ENCODE assay signal across 8 cellular contexts in the genomic region with DNA sequence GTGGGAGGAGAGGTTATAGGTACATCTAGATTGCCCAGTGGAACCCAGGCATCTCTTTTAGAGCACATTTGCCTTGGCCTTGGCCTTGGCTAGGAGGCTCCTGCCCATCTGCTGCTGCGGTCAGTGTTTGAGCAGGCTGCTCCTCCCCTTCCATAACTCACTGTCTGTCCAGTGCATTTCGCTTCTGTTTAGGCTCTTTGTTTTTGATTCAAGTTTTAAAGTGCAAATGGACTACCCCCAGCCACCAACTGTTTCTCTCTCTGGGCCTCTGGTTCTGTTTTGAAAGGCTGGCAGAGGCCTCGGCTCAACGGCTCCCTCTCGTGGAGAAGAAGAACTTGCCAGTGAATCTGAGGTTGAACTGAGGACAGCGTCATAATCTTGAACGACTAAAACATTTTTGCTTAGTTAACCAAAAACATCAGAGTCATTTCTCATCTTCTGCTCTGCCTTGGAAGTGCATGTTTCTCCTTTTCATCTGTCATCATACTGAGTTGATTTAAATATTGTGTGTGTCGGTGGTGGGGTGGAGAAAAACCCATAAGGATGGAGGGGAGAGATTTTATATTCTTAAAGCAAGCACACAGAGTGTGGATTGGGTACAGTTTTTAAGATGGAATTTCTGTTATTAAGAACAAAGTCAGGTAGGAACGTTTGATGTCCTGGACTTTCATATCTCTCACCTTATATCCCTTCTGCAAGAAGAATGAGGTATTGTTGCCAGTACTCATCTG.
DNase-seq lines count a peak whose midpoint lies in the region; ATAC-seq and TF ChIP-seq lines count a peak whose summit lies in the region.

No MANE protein-coding gene starts in this region.

- POLR2A ChIA-PET in naive thymus-derived CD8-positive, alpha-beta T cell (lab: Charles Lee): interaction anchor here (0.7 to 0.8 kb wide), 2 partner anchors 1214 to 1365 kb away, joined by 3 to 4 read pairs; no protein-coding TSS in a partner anchor

- H3K4me1 Mint-ChIP-seq in naive thymus-derived CD8-positive, alpha-beta T cell: peaks cover 30 to 45% (median 38%) of the 10 kb centered on the region in 4 donors
- peaks cover 40% of the 10 kb centered on the region for H3K4me1 Mint-ChIP-seq in stimulated activated memory B cell treated with anti-CD40 and anti-IgM and Interleukin-4, amounts not matched to agents 10 μg/mL and 1 μg/mL and 100 μg/mL, for 72 hours

- no peak overlapping the region for H3K9ac ChIP-seq in OCI-LY1 (ENCODE audit: low read length)

- peak; percentile 87 to 89 for ATAC-seq in naive thymus-derived CD8-positive, alpha-beta T cell
- ATAC-seq in stimulated activated memory B cell treated with anti-CD40 and anti-IgM and Interleukin-4, amounts not matched to agents 10 μg/mL and 1 μg/mL and 100 μg/mL, for 72 hours: peak; percentile 77
- ATAC-seq in GM19463 (IDR thresholded peaks at IDR 0.05; ENCODE audit: unreplicated experiment): no peak

- no peaks in the 10 kb centered on the region for H3K9me2 ChIP-seq in OCI-LY1 (ENCODE audit: low read depth, low read length)

- H3K4me3 Mint-ChIP-seq in naive thymus-derived CD8-positive, alpha-beta T cell: peak overlapping the region in 8 of 10 donors; percentile 8 to 66 (median 24)
- no peak overlapping the region for H3K4me3 Mint-ChIP-seq in stimulated activated memory B cell treated with anti-CD40 and anti-IgM and Interleukin-4, amounts not matched to agents 10 μg/mL and 1 μg/mL and 100 μg/mL, for 72 hours

- TF ChIP-seq POLR2A in erythroblast (IDR thresholded peaks at IDR 0.05; ENCODE audit: low read length): no peak

- in situ Hi-C loops in HAP-1 (cut with MboI; ENCODE audit: low sequenced_read_pairs): loop anchor here (25.0 kb wide), 1 partner anchor 1279 kb away; no protein-coding TSS in a partner anchor

- no peaks in the 10 kb centered on the region for H4K20me1 ChIP-seq in OCI-LY1 (ENCODE audit: insufficient read depth, low read length)

- no peak overlapping the region for H2AFZ ChIP-seq in OCI-LY1 (ENCODE audit: low read length)

- H3K27me3 Mint-ChIP-seq in naive thymus-derived CD8-positive, alpha-beta T cell: no peaks in the 10 kb centered on the region
- no peaks in the 10 kb centered on the region for H3K27me3 Mint-ChIP-seq in stimulated activated memory B cell treated with anti-CD40 and anti-IgM and Interleukin-4, amounts not matched to agents 10 μg/mL and 1 μg/mL and 100 μg/mL, for 72 hours

- TF ChIP-seq CTCF in C4-2B (conservative IDR thresholded peaks at IDR 0.05) (peak; percentile 96), OCI-LY1 (IDR thresholded peaks at IDR 0.05; ENCODE audit: low read length) (peak; percentile 96)

- peak overlapping the region; percentile 35 to 87 (median 76) for H3K27ac Mint-ChIP-seq in naive thymus-derived CD8-positive, alpha-beta T cell
- H3K27ac Mint-ChIP-seq in stimulated activated memory B cell treated with anti-CD40 and anti-IgM and Interleukin-4, amounts not matched to agents 10 μg/mL and 1 μg/mL and 100 μg/mL, for 72 hours: peak overlapping the region; percentile 72

- no peaks in the 10 kb centered on the region for H3K79me2 ChIP-seq in OCI-LY1 (ENCODE audit: insufficient read depth, low read length)

- H3K4me3 ChIP-seq in HAP-1 (no peak overlapping the region), OCI-LY1 (ENCODE audit: low read depth, low read length, poor library complexity, severe bottlenecking) (no peak overlapping the region)

- peak; percentile 57 to 78 for DNase-seq in HAP-1 (ENCODE audit: low spot score in 2 of 2)
- peak; percentile 70 for DNase-seq in activated T-cell treated with anti-CD3 and anti-CD28 coated beads, Interleukin-2, amount 50 U/mL, for 1 hour
- peak; percentile 73 to 87 for DNase-seq in erythroblast (lab: John Stamatoyannopoulos, UW)
- peak; percentile 43 to 81 (median 66) for DNase-seq in naive thymus-derived CD8-positive, alpha-beta T cell

- no peaks in the 10 kb centered on the region for H3K9me3 Mint-ChIP-seq in naive thymus-derived CD8-positive, alpha-beta T cell
- H3K9me3 Mint-ChIP-seq in stimulated activated memory B cell treated with anti-CD40 and anti-IgM and Interleukin-4, amounts not matched to agents 10 μg/mL and 1 μg/mL and 100 μg/mL, for 72 hours: no peaks in the 10 kb centered on the region

- H3K9me3 ChIP-seq in HAP-1 (no peaks in the 10 kb centered on the region), OCI-LY1 (ENCODE audit: low read length) (no peaks in the 10 kb centered on the region)

- H3K27me3 ChIP-seq in HAP-1 (ENCODE audit: low read depth) (no peaks in the 10 kb centered on the region), OCI-LY1 (ENCODE audit: insufficient read depth, low read length) (no peaks in the 10 kb centered on the region)

- H3K4me1 ChIP-seq in HAP-1: peaks cover 6% of the 10 kb centered on the region; the same call in 1 of the 2 replicates
- H3K4me1 ChIP-seq in OCI-LY1 (ENCODE audit: insufficient read depth, low read length, severe bottlenecking): no peaks in the 10 kb centered on the region

- H3K4me2 ChIP-seq in OCI-LY1 (ENCODE audit: low read length): no peak overlapping the region; the same call in 1 of the 2 replicates

- peaks cover 3 to 47% (median 7%) of the 10 kb centered on the region in 3 donors for H3K36me3 Mint-ChIP-seq in naive thymus-derived CD8-positive, alpha-beta T cell
- peaks cover 52% of the 10 kb centered on the region for H3K36me3 Mint-ChIP-seq in stimulated activated memory B cell treated with anti-CD40 and anti-IgM and Interleukin-4, amounts not matched to agents 10 μg/mL and 1 μg/mL and 100 μg/mL, for 72 hours

- H3K27ac ChIP-seq in C4-2B (no peak overlapping the region), OCI-LY1 (ENCODE audit: low read depth, low read length, poor library complexity, severe bottlenecking) (no peak overlapping the region)

- H3K36me3 ChIP-seq in HAP-1 (replicated peaks) (no peaks in the 10 kb centered on the region), OCI-LY1 (ENCODE audit: insufficient read depth, low read length) (no peaks in the 10 kb centered on the region)

- H3F3A ChIP-seq in OCI-LY1 (ENCODE audit: insufficient read depth, low read length): no peaks in the 10 kb centered on the region
